37 cellular contexts compared by ENCODE assay signal in genomic region chr12:115911360-115911759, GRCh38.
"Had no signal": no experiment of that assay in that cellular context is flagged by ENCODE, and none has a peak within 500 bp of the region (broad histone marks: within the 10 kb centered on the region; RNA-seq: fewer than 3 reads in every experiment).

No MANE protein-coding gene starts in this region.

- H3K4me1 ChIP-seq: adrenal gland, body of pancreas, breast epithelium had no signal

- H3K27me3 ChIP-seq: adrenal gland, body of pancreas, breast epithelium had no signal

- DNase-seq: activated B cell treated with CpG ODN at 0.5 μM for 24 hours; activated CD4-positive, alpha-beta memory T cell treated with anti-CD3 and anti-CD28 coated beads for 36 hours; activated CD4-positive, alpha-beta T cell treated with anti-CD3 and anti-CD28 coated beads for 4 hours; activated CD4-positive, alpha-beta T cell treated with anti-CD3 and anti-CD28 coated beads, Interleukin-2, amount 10 ng/mL, durations not matched to agents 24 days and 14 days; activated CD4-positive, alpha-beta T cell treated with anti-CD3 and anti-CD28 coated beads, Interleukin-2, amount 50 U/mL, for 1 hour; activated CD4-positive, alpha-beta T cell treated with anti-CD3 and anti-CD28 coated beads, Interleukin-2, amount 50 U/mL, for 4 hours; activated CD4-positive, CD25-positive, alpha-beta regulatory T cell treated with anti-CD3 and anti-CD28 coated beads, Interleukin-2, amount 50 U/mL, for 72 hours; activated CD8-positive, alpha-beta memory T cell treated with anti-CD3 and anti-CD28 coated beads, Interleukin-2, amount 50 U/mL, for 4 hours; activated CD8-positive, alpha-beta T cell treated with anti-CD3 and anti-CD28 coated beads for 36 hours; activated effector memory CD4-positive, alpha-beta T cell treated with anti-CD3 and anti-CD28 coated beads, Interleukin-2, amount 50 U/mL, for 16 hours; activated gamma-delta T cell treated with Interleukin-2 at 50 U/mL for 16 hours; activated naive CD4-positive, alpha-beta T cell; activated naive CD4-positive, alpha-beta T cell treated with anti-CD3 and anti-CD28 coated beads for 36 hours; activated naive CD4-positive, alpha-beta T cell treated with anti-CD3 and anti-CD28 coated beads, Interleukin-2, amount 50 U/mL, for 16 hours; activated naive CD8-positive, alpha-beta T cell treated with anti-CD3 and anti-CD28 coated beads for 36 hours; activated T-cell treated with anti-CD3 and anti-CD28 coated beads for 4 hours; activated T-cell treated with anti-CD3 and anti-CD28 coated beads, Interleukin-2, amount 50 U/mL, for 1 hour; activated T-cell treated with anti-CD3 and anti-CD28 coated beads, Interleukin-2, amount 50 U/mL, for 4 hours; activated T-cell treated with anti-CD3 and anti-CD28 coated beads, Interleukin-2, amount 50 U/mL, for 72 hours; adrenal gland; amniotic stem cell; aorta; body of pancreas; brain microvascular endothelial cell; central memory CD4-positive, alpha-beta T cell; T-helper 1 cell; T-helper 2 cell; T-helper 9 cell had no signal

- H3K4me3 Mint-ChIP-seq: activated B cell treated with CpG ODN at 0.5 μM for 24 hours; activated CD4-positive, alpha-beta memory T cell treated with anti-CD3 and anti-CD28 coated beads for 36 hours; activated CD4-positive, alpha-beta T cell treated with anti-CD3 and anti-CD28 coated beads, Interleukin-2, amount 10 ng/mL, durations not matched to agents 24 days and 14 days; activated CD8-positive, alpha-beta T cell treated with anti-CD3 and anti-CD28 coated beads for 36 hours; activated naive CD4-positive, alpha-beta T cell treated with anti-CD3 and anti-CD28 coated beads for 36 hours; activated naive CD8-positive, alpha-beta T cell treated with anti-CD3 and anti-CD28 coated beads for 36 hours; activated T-cell treated with anti-CD3 and anti-CD28 coated beads, Interleukin-2, amount 50 U/mL, for 4 hours; activated T-cell treated with anti-CD3 and anti-CD28 coated beads, Interleukin-2, amount 50 U/mL, for 72 hours; activated T-helper 1 cell treated with anti-CD3 and anti-CD28 coated beads, Interleukin-12 subunit alpha, Interleukin-12 subunit beta, Interleukin-2, Interleukin-4 antibody, amounts not matched to agents 30 ng/mL and 10 ng/mL and 1 ng/mL, durations not matched to agents 14 hours and 24 hours and 36 hours; activated T-helper 17 cell treated with anti-CD3 and anti-CD28 coated beads, Interleukin-2, amount 50 U/mL, for 72 hours; T-helper 1 cell treated with Interleukin-12 subunit alpha and Interleukin-12 subunit beta and Interleukin-4 antibody, amounts not matched to agents 30 μg/mL and 1 μg/mL, for 36 hours; T-helper 2 cell treated with Interferon-gamma antibody and Interleukin-4, amounts not matched to agents 5 μg/mL and 100 μg/mL, for 36 hours had no signal

- H3K4me1 Mint-ChIP-seq: activated B cell treated with CpG ODN at 0.5 μM for 24 hours; activated CD4-positive, alpha-beta T cell treated with anti-CD3 and anti-CD28 coated beads, Interleukin-2, amount 10 ng/mL, durations not matched to agents 24 days and 14 days; activated naive CD8-positive, alpha-beta T cell treated with anti-CD3 and anti-CD28 coated beads for 36 hours; activated T-helper 17 cell treated with anti-CD3 and anti-CD28 coated beads, Interleukin-2, amount 50 U/mL, for 72 hours had no signal

- ATAC-seq: activated CD8-positive, alpha-beta T cell treated with anti-CD3 and anti-CD28 coated beads for 36 hours; activated naive CD4-positive, alpha-beta T cell treated with anti-CD3 and anti-CD28 coated beads, Interleukin-2, amount 50 U/mL, for 72 hours; activated T-cell treated with anti-CD3 and anti-CD28 coated beads, Interleukin-2, amount 50 U/mL, for 4 hours; activated T-cell treated with anti-CD3 and anti-CD28 coated beads, Interleukin-2, amount 50 U/mL, for 72 hours; activated T-helper 17 cell treated with anti-CD3 and anti-CD28 coated beads, Interleukin-2, amount 50 U/mL, for 72 hours; body of pancreas had no signal

- H3K4me3 ChIP-seq: adrenal gland, body of pancreas, breast epithelium had no signal

- FAIRE-seq: astrocyte, TTC549 had no signal

- H3K27ac ChIP-seq: adrenal gland, body of pancreas, brain microvascular endothelial cell, breast epithelium, VCaP had no signal

- H3K9me3 ChIP-seq: adrenal gland, body of pancreas, breast epithelium had no signal

- H3K27ac Mint-ChIP-seq: activated B cell treated with CpG ODN at 0.5 μM for 24 hours; activated CD4-positive, alpha-beta memory T cell treated with anti-CD3 and anti-CD28 coated beads for 36 hours; activated CD4-positive, alpha-beta T cell treated with anti-CD3 and anti-CD28 coated beads, Interleukin-2, amount 10 ng/mL, durations not matched to agents 24 days and 14 days; activated CD8-positive, alpha-beta T cell treated with anti-CD3 and anti-CD28 coated beads for 36 hours; activated naive CD4-positive, alpha-beta T cell treated with anti-CD3 and anti-CD28 coated beads for 36 hours; activated naive CD4-positive, alpha-beta T cell treated with anti-CD3 and anti-CD28 coated beads, Interleukin-2, amount 50 U/mL, for 72 hours; activated naive CD8-positive, alpha-beta T cell treated with anti-CD3 and anti-CD28 coated beads for 36 hours; activated T-cell treated with anti-CD3 and anti-CD28 coated beads, Interleukin-2, amount 50 U/mL, for 72 hours; activated T-helper 1 cell treated with anti-CD3 and anti-CD28 coated beads, Interleukin-12 subunit alpha, Interleukin-12 subunit beta, Interleukin-2, Interleukin-4 antibody, amounts not matched to agents 30 ng/mL and 10 ng/mL and 1 ng/mL, durations not matched to agents 14 hours and 24 hours and 36 hours; activated T-helper 17 cell treated with anti-CD3 and anti-CD28 coated beads, Interleukin-2, amount 50 U/mL, for 72 hours; T-helper 1 cell treated with Interleukin-12 subunit alpha and Interleukin-12 subunit beta and Interleukin-4 antibody, amounts not matched to agents 30 μg/mL and 1 μg/mL, for 36 hours; T-helper 2 cell treated with Interferon-gamma antibody and Interleukin-4, amounts not matched to agents 5 μg/mL and 100 μg/mL, for 36 hours had no signal

- H3K36me3 Mint-ChIP-seq: activated CD4-positive, alpha-beta memory T cell treated with anti-CD3 and anti-CD28 coated beads for 36 hours; activated naive CD4-positive, alpha-beta T cell treated with anti-CD3 and anti-CD28 coated beads, Interleukin-2, amount 50 U/mL, for 72 hours; activated naive CD8-positive, alpha-beta T cell treated with anti-CD3 and anti-CD28 coated beads for 36 hours had no signal

- H3K9me3 Mint-ChIP-seq: activated B cell treated with CpG ODN at 0.5 μM for 24 hours; activated CD4-positive, alpha-beta memory T cell treated with anti-CD3 and anti-CD28 coated beads for 36 hours; activated CD4-positive, alpha-beta T cell treated with anti-CD3 and anti-CD28 coated beads, Interleukin-2, amount 10 ng/mL, durations not matched to agents 24 days and 14 days; activated CD8-positive, alpha-beta T cell treated with anti-CD3 and anti-CD28 coated beads for 36 hours; activated naive CD4-positive, alpha-beta T cell treated with anti-CD3 and anti-CD28 coated beads for 36 hours; activated naive CD4-positive, alpha-beta T cell treated with anti-CD3 and anti-CD28 coated beads, Interleukin-2, amount 50 U/mL, for 72 hours; activated naive CD8-positive, alpha-beta T cell treated with anti-CD3 and anti-CD28 coated beads for 36 hours; activated T-cell treated with anti-CD3 and anti-CD28 coated beads, Interleukin-2, amount 50 U/mL, for 4 hours; activated T-cell treated with anti-CD3 and anti-CD28 coated beads, Interleukin-2, amount 50 U/mL, for 72 hours; activated T-helper 1 cell treated with anti-CD3 and anti-CD28 coated beads, Interleukin-12 subunit alpha, Interleukin-12 subunit beta, Interleukin-2, Interleukin-4 antibody, amounts not matched to agents 30 ng/mL and 10 ng/mL and 1 ng/mL, durations not matched to agents 14 hours and 24 hours and 36 hours; activated T-helper 17 cell treated with anti-CD3 and anti-CD28 coated beads, Interleukin-2, amount 50 U/mL, for 72 hours; T-helper 1 cell treated with Interleukin-12 subunit alpha and Interleukin-12 subunit beta and Interleukin-4 antibody, amounts not matched to agents 30 μg/mL and 1 μg/mL, for 36 hours; T-helper 2 cell treated with Interferon-gamma antibody and Interleukin-4, amounts not matched to agents 5 μg/mL and 100 μg/mL, for 36 hours had no signal

- H3K36me3 ChIP-seq: adrenal gland, brain microvascular endothelial cell, breast epithelium had no signal
